ENCODE assay signal across 10 cellular contexts in the genomic region with DNA sequence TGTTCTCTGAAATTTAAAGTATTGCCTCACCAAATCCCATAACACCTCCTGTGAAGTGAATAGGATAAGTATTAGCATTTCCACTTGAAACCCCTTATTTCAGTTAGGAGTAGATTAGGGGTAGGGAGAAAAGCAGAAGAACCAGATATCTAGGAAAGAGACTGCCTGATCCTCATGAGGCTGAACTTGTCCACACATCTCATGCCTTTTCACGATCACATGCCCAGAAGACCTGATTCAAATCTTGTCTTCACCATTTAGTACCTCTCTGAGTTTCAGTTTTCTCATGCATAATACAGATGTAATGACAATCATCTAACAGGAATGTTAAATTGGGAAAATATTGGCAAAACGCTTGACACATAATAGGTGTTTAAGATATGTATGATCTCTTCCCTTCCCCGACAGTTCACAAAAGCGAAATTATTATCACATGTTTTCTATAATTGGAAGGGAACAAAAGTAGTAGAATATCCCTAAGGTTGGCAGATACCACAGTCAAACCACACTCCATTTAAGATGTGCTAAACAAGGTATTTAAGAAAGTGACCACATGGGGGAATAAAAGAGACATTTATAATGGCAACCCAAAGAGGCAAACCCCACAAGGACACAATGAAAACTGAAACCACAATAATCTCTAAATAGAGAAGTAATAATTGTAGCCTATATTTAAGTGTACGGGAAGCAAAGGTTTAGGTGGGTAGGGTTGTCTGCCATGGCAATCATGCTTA. TPM values are rescaled to one million over a fixed set of nuclear protein-coding genes. Genes with fewer than 3 reads are reported as not detected.
DNase-seq lines count a peak whose midpoint lies in the region; ATAC-seq and TF ChIP-seq lines count a peak whose summit lies in the region.
"Had no signal": no experiment of that assay in that cellular context is flagged by ENCODE, and none has a peak within 500 bp of the region (broad histone marks: within the 10 kb centered on the region; RNA-seq: fewer than 3 reads in every experiment).

No MANE protein-coding gene starts in this region.

- peak overlapping the region; percentile 24 for H3K4me3 Mint-ChIP-seq in T-helper 2 cell treated with Interferon-gamma antibody and Interleukin-4, amounts not matched to agents 5 μg/mL and 100 μg/mL, for 36 hours

- peaks cover 14% of the 10 kb centered on the region for H3K36me3 Mint-ChIP-seq in T-helper 2 cell treated with Interferon-gamma antibody and Interleukin-4, amounts not matched to agents 5 μg/mL and 100 μg/mL, for 36 hours (ENCODE audit: low read depth)

- H3K27me3 ChIP-seq in vagina, result no peaks in the 10 kb centered on the region
- H3K27me3 ChIP-seq: testis had no signal

- H3K9me3 Mint-ChIP-seq in T-helper 2 cell treated with Interferon-gamma antibody and Interleukin-4, amounts not matched to agents 5 μg/mL and 100 μg/mL, for 36 hours, result no peaks in the 10 kb centered on the region

- ATAC-seq in GM19463 (IDR thresholded peaks at IDR 0.05; ENCODE audit: unreplicated experiment) (peak; percentile 67), HG03460 (IDR thresholded peaks at IDR 0.05; ENCODE audit: unreplicated experiment) (peak; percentile 63), left ventricle myocardium superior (no peak)

- no peak overlapping the region for H3K4me3 ChIP-seq in vagina
- H3K4me3 ChIP-seq: dorsolateral prefrontal cortex, testis had no signal

- H3K27me3 Mint-ChIP-seq in T-helper 2 cell treated with Interferon-gamma antibody and Interleukin-4, amounts not matched to agents 5 μg/mL and 100 μg/mL, for 36 hours (ENCODE audit: low read depth), result no peaks in the 10 kb centered on the region

- no peaks in the 10 kb centered on the region for H3K36me3 ChIP-seq in vagina

- no peak for TF ChIP-seq CTCF in vagina (IDR thresholded peaks at IDR 0.05)

- H3K27ac Mint-ChIP-seq in T-helper 2 cell treated with Interferon-gamma antibody and Interleukin-4, amounts not matched to agents 5 μg/mL and 100 μg/mL, for 36 hours, result peak overlapping the region; percentile 9

- intact Hi-C loops in vagina (cut with DNase I) (no loop called here), left ventricle myocardium superior (cut with micrococcal nuclease) (no loop called here)

- no peak for TF ChIP-seq POLR2A in vagina (IDR thresholded peaks at IDR 0.05)

- no peak overlapping the region for H3K27ac ChIP-seq in vagina
- H3K27ac ChIP-seq: dorsolateral prefrontal cortex, testis had no signal

- peaks cover 65% of the 10 kb centered on the region for H3K4me1 Mint-ChIP-seq in T-helper 2 cell treated with Interferon-gamma antibody and Interleukin-4, amounts not matched to agents 5 μg/mL and 100 μg/mL, for 36 hours (ENCODE audit: low read depth)

- H3K9me3 ChIP-seq in vagina, result no peaks in the 10 kb centered on the region
- H3K9me3 ChIP-seq: testis had no signal

- DNase-seq in ELR (ENCODE audit: low read depth), result peak; percentile 53
- DNase-seq in T-helper 2 cell treated with Interferon-gamma antibody and Interleukin-4, amounts not matched to agents 5 μg/mL and 100 μg/mL, for 36 hours (ENCODE audit: low spot score), result no peak
- DNase-seq in vagina (ENCODE audit: extremely low spot score in 2 of 2), result no peak
- DNase-seq in activated T-cell treated with anti-CD3 and anti-CD28 coated beads, Interleukin-2, amount 50 U/mL, for 1 hour, result no peak
- no peak for DNase-seq in iPS-NIHi7 (ENCODE audit: extremely low spot score)
- DNase-seq in left ventricle myocardium superior, result no peak
- DNase-seq: dorsolateral prefrontal cortex, testis had no signal

- no peaks in the 10 kb centered on the region for H3K4me1 ChIP-seq in vagina
- H3K4me1 ChIP-seq: testis had no signal

RNA-seq across cellular contexts. Expression of a gene that starts 25.2 kb away (rescaled TPM):
- total RNA-seq in vagina (3.9 TPM), left ventricle myocardium superior (0.30 TPM)
